ENCODE assay signal across 16 cellular contexts in genomic region chr10:34205452-34205851, GRCh38.
DNase-seq lines count a peak whose midpoint lies in the region; ATAC-seq lines count a peak whose summit lies in the region.
"Had no signal": no experiment of that assay in that cellular context is flagged by ENCODE, and none has a peak within 500 bp of the region (broad histone marks: within the 10 kb centered on the region; RNA-seq: fewer than 3 reads in every experiment).

No MANE protein-coding gene starts in this region.

- intact Hi-C loops in posterior cingulate gyrus (cut with DNase I) = no loop called here

- DNase-seq in CD1c-positive myeloid dendritic cell (ENCODE audit: extremely low spot score) = peak; percentile 27
- peak; percentile 85 for DNase-seq in MV-4-11 (lab: John Stamatoyannopoulos, UW)
- no peak for DNase-seq in left lobe of liver (ENCODE audit: low spot score)
- DNase-seq in posterior cingulate gyrus = no peak
- DNase-seq in NCI-H748 treated with DMSO at 0.1 percent for 48 hours (lab: John Stamatoyannopoulos, UW) = no peak
- no peak for DNase-seq in putamen (ENCODE audit: low spot score)
- DNase-seq: activated CD8-positive, alpha-beta memory T cell treated with anti-CD3 and anti-CD28 coated beads for 24 hours; midbrain; NCI-H1436; NCI-H446 treated with DMSO at 0.1 percent for 48 hours; occipital lobe; OCI-M1; stimulated activated CD4-positive, alpha-beta T cell treated with anti-CD3 and anti-CD28 coated beads, Interleukin-2, amount 100 ng/mL, for 48 hours; WERI-Rb-1 had no signal

- peak; percentile 60 for ATAC-seq in GM18907 (IDR thresholded peaks at IDR 0.05; ENCODE audit: unreplicated experiment)
- ATAC-seq in left lobe of liver = peak; percentile 19
- ATAC-seq: K562 had no signal

Comparison
In these comparisons a context has a peak if more than half of its experiments do, and no peak if none do; other contexts are left out.
1. DNase-seq: peak in CD1c-positive myeloid dendritic cell (single experiment) and MV-4-11 (single experiment); none in left lobe of liver (single experiment), posterior cingulate gyrus (0 of 10), NCI-H748 treated with DMSO at 0.1 percent for 48 hours (single experiment) and putamen (single experiment).